Comparison of ENCODE assay signal across 10 cellular contexts in genomic region chr17:61467416-61468262, GRCh38. TPM values are rescaled to one million over a fixed set of nuclear protein-coding genes. Genes with fewer than 3 reads are reported as not detected.
DNase-seq lines count a peak whose midpoint lies in the region; ATAC-seq, FAIRE-seq and TF ChIP-seq lines count a peak whose summit lies in the region.
"Had no signal": no experiment of that assay in that cellular context is flagged by ENCODE, and none has a peak within 500 bp of the region (broad histone marks: within the 10 kb centered on the region; RNA-seq: fewer than 3 reads in every experiment).

No MANE protein-coding gene starts in this region.

- no peak overlapping the region for H3K9ac ChIP-seq in HCT116 (ENCODE audit: low read length)
- H3K9ac ChIP-seq in fibroblast of lung (ENCODE audit: insufficient read depth, low read length): no peak overlapping the region

- no peak for FAIRE-seq in GM12892 (lab: Jason Lieb, UNC)

- H3K4me1 ChIP-seq in HCT116 (ENCODE audit: control insufficient read depth in 1 of 2, insufficient read depth in 2 of 2, low read length in 2 of 2) (peaks cover 18 to 27% of the 10 kb centered on the region in 2 experiments), OCI-LY7 (ENCODE audit: insufficient read depth, low read length, poor library complexity, severe bottlenecking) (peaks cover 14% of the 10 kb centered on the region), fibroblast of lung (ENCODE audit: control insufficient read depth, extremely low read depth, insufficient read depth, low read length) (peaks cover 60% of the 10 kb centered on the region)

- H2AFZ ChIP-seq in HCT116 (ENCODE audit: low read depth, low read length, poor library complexity, severe bottlenecking) (peak overlapping the region; percentile 88), OCI-LY7 (ENCODE audit: low read length) (peak overlapping the region; percentile 83), fibroblast of lung (ENCODE audit: low read length) (no peak overlapping the region)

- no peaks in the 10 kb centered on the region for H3K36me3 Mint-ChIP-seq in activated CD4-positive, alpha-beta memory T cell treated with anti-CD3 and anti-CD28 coated beads, Interleukin-2, amount 10 ng/mL, durations not matched to agents 7 days and 5 days (ENCODE audit: low read depth)

- ATAC-seq in HCT116: peak; percentile 90

- BruUV-seq in HCT116 (replicated peaks; lab: Mats Ljungman, UMichigan) (no TSS peak), OCI-LY7 (replicated peaks; lab: Mats Ljungman, UMichigan) (no TSS peak)

- TF ChIP-seq CTCF in HCT116 (IDR thresholded peaks at IDR 0.05 in 2 of 3, conservative IDR thresholded peaks at IDR 0.05 in 1 of 3; ENCODE audit: borderline replicate concordance in 1 of 3, insufficient read depth in 1 of 3, low read depth in 2 of 3, low read length in 2 of 3) (no peak), OCI-LY7 (conservative IDR thresholded peaks at IDR 0.05; ENCODE audit: low read length) (no peak), fibroblast of lung (conservative IDR thresholded peaks at IDR 0.05 in 1 of 2, IDR thresholded peaks at IDR 0.05 in 1 of 2; ENCODE audit: low read depth in 1 of 2, low read length in 2 of 2) (no peak), GM10248 (IDR thresholded peaks at IDR 0.05; ENCODE audit: control extremely low read depth, extremely low read depth, low read depth, missing control alignments) (no peak)

- H3K9me3 Mint-ChIP-seq in activated CD4-positive, alpha-beta memory T cell treated with anti-CD3 and anti-CD28 coated beads, Interleukin-2, amount 10 ng/mL, durations not matched to agents 7 days and 5 days: no peaks in the 10 kb centered on the region

- H3K27ac ChIP-seq in HCT116 (ENCODE audit: low read depth, low read length) (peak overlapping the region; percentile 23; the same call in 1 of the 2 replicates), OCI-LY7 (ENCODE audit: low read depth, low read length, poor library complexity, severe bottlenecking) (no peak overlapping the region), fibroblast of lung (ENCODE audit: insufficient read depth, low read length) (peak overlapping the region; percentile 83)
- H3K27ac ChIP-seq: suprapubic skin had no signal

- H3K4me2 ChIP-seq in HCT116 (ENCODE audit: low read length) (peak overlapping the region; percentile 38), OCI-LY7 (ENCODE audit: low read length) (peak overlapping the region; percentile 43), fibroblast of lung (ENCODE audit: extremely low read depth, insufficient read depth, low read length) (peak overlapping the region; percentile 46)

- H3K9me3 ChIP-seq in HCT116 (ENCODE audit: control insufficient read depth in 1 of 2, insufficient read depth in 1 of 2, low read depth in 1 of 2, low read length in 2 of 2) (no peaks in the 10 kb centered on the region), OCI-LY7 (ENCODE audit: low read length) (no peaks in the 10 kb centered on the region), fibroblast of lung (ENCODE audit: control insufficient read depth, insufficient read depth, low read depth, low read length) (no peaks in the 10 kb centered on the region)
- H3K9me3 ChIP-seq: suprapubic skin had no signal

- H3K27me3 ChIP-seq in HCT116 (ENCODE audit: insufficient read depth, low read length) (no peaks in the 10 kb centered on the region), fibroblast of lung (ENCODE audit: control insufficient read depth, insufficient read depth, low read length) (no peaks in the 10 kb centered on the region)

- RAD21 ChIA-PET in HCT116 (lab: Charles Lee; ENCODE audit: low non-redundant PET in 1 of 2, low total read pairs in 2 of 2, uncharacterized antibody in 2 of 2, unreplicated experiment in 2 of 2): interaction anchor here in 1 of 2 experiments (1.4 kb wide), 1 partner anchor 107 kb away, joined by 3 read pairs; no protein-coding TSS in a partner anchor

- H3K4me3 ChIP-seq in HCT116 (replicated peaks in 1 of 2; ENCODE audit: low read depth in 1 of 2, low read length in 2 of 2) (no peak overlapping the region), OCI-LY7 (ENCODE audit: low read depth, low read length, poor library complexity, severe bottlenecking) (no peak overlapping the region), fibroblast of lung (replicated peaks in 1 of 4; ENCODE audit: control extremely low read depth in 1 of 4, insufficient read depth in 1 of 4, low read depth in 3 of 4, low read length in 4 of 4) (peak overlapping the region in 1 of 4 experiments; percentile 7)
- H3K4me3 ChIP-seq: suprapubic skin had no signal

- intact Hi-C loops in HCT116 (cut with micrococcal nuclease): no loop called here
- intact Hi-C loops in OCI-LY7 (cut with micrococcal nuclease; ENCODE audit: unreplicated experiment): no loop called here

- CTCF ChIA-PET in HCT116 (lab: Charles Lee): interaction anchor here (0.8 to 1.2 kb wide), 3 partner anchors 56 to 116 kb away, joined by 3 to 4 read pairs (median 4); no protein-coding TSS in a partner anchor
- CTCF ChIA-PET in OCI-LY7 (lab: Charles Lee; ENCODE audit: unreplicated experiment): no interaction called here
- CTCF ChIA-PET in activated CD4-positive, alpha-beta memory T cell treated with anti-CD3 and anti-CD28 coated beads, Interleukin-2, amount 10 ng/mL, durations not matched to agents 7 days and 5 days (lab: Charles Lee): no interaction called here
- CTCF ChIA-PET in GM10248 (lab: Yijun Ruan, JAX): interaction anchor here (0.8 to 1.9 kb wide), 7 partner anchors 10 to 642 kb away, joined by 3 to 5 read pairs (median 3); no protein-coding TSS in a partner anchor

- H3K36me3 ChIP-seq in HCT116 (ENCODE audit: control insufficient read depth in 1 of 2, insufficient read depth in 2 of 2, low read length in 2 of 2): no peaks in the 10 kb centered on the region
- no peaks in the 10 kb centered on the region for H3K36me3 ChIP-seq in OCI-LY7 (ENCODE audit: insufficient read depth, low read length)
- H3K36me3 ChIP-seq in fibroblast of lung (ENCODE audit: control insufficient read depth, insufficient read depth, low read length): peaks cover 25% of the 10 kb centered on the region
- H3K36me3 ChIP-seq: suprapubic skin had no signal

- POLR2A ChIA-PET in HCT116 (lab: Charles Lee): interaction anchor here (0.5 to 2.9 kb wide), 8 partner anchors 10 to 725 kb away, joined by 3 to 23 read pairs (median 4); no protein-coding TSS in a partner anchor
- POLR2A ChIA-PET in OCI-LY7 (lab: Charles Lee): interaction anchor here (0.6 to 1.8 kb wide), 5 partner anchors 9 to 691 kb away, joined by 3 to 5 read pairs (median 3); no protein-coding TSS in a partner anchor
- POLR2A ChIA-PET in activated CD4-positive, alpha-beta memory T cell treated with anti-CD3 and anti-CD28 coated beads, Interleukin-2, amount 10 ng/mL, durations not matched to agents 7 days and 5 days (lab: Charles Lee): no interaction called here
- POLR2A ChIA-PET in GM10248 (lab: Yijun Ruan, JAX): no interaction called here

- DNase-seq in HCT116 (ENCODE audit: low read depth, low spot score) (peak; percentile 59), OCI-LY7 (ENCODE audit: low spot score) (peak; percentile 52), fibroblast of lung (ENCODE audit: low read depth in 2 of 2) (peak; percentile 53 to 58), retina (peak; percentile 77), occipital lobe (lab: John Stamatoyannopoulos, UW) (no peak), GM10248 (ENCODE audit: extremely low spot score) (no peak), GM12892 (ENCODE audit: insufficient read length) (no peak)
- DNase-seq in activated CD4-positive, alpha-beta memory T cell treated with anti-CD3 and anti-CD28 coated beads, Interleukin-2, amount 10 ng/mL, durations not matched to agents 7 days and 5 days: no peak
- DNase-seq: cerebellar nuclear complex had no signal

- TF ChIP-seq POLR2A in HCT116 (IDR thresholded peaks at IDR 0.05; ENCODE audit: borderline replicate concordance, extremely low read depth, insufficient read depth, insufficient read length): no peak
- TF ChIP-seq POLR2A in GM12892 (IDR thresholded peaks at IDR 0.05; ENCODE audit: low read depth, low read length): no peak

- H4K20me1 ChIP-seq in HCT116 (ENCODE audit: insufficient read depth): no peaks in the 10 kb centered on the region
- H4K20me1 ChIP-seq in OCI-LY7 (ENCODE audit: insufficient read depth, low read length): no peaks in the 10 kb centered on the region
- H4K20me1 ChIP-seq in fibroblast of lung (ENCODE audit: control insufficient read depth, extremely low read depth, insufficient read depth, low read length): no peaks in the 10 kb centered on the region

- H3K27me3 Mint-ChIP-seq in activated CD4-positive, alpha-beta memory T cell treated with anti-CD3 and anti-CD28 coated beads, Interleukin-2, amount 10 ng/mL, durations not matched to agents 7 days and 5 days: peaks cover 26% of the 10 kb centered on the region

- H3K79me2 ChIP-seq in HCT116 (ENCODE audit: insufficient read depth, low read length) (no peaks in the 10 kb centered on the region), OCI-LY7 (ENCODE audit: insufficient read depth, low read depth, low read length) (no peaks in the 10 kb centered on the region), fibroblast of lung (ENCODE audit: control insufficient read depth, insufficient read depth, low read length) (peaks cover 89% of the 10 kb centered on the region)

- H3K4me3 Mint-ChIP-seq in activated CD4-positive, alpha-beta memory T cell treated with anti-CD3 and anti-CD28 coated beads, Interleukin-2, amount 10 ng/mL, durations not matched to agents 7 days and 5 days: no peak overlapping the region

- no peak for TF ChIP-seq RAD21 in HCT116 (IDR thresholded peaks at IDR 0.05; ENCODE audit: low read depth)

- peaks cover 2% of the 10 kb centered on the region for H3K4me1 Mint-ChIP-seq in activated CD4-positive, alpha-beta memory T cell treated with anti-CD3 and anti-CD28 coated beads, Interleukin-2, amount 10 ng/mL, durations not matched to agents 7 days and 5 days

- H3K9me2 ChIP-seq in HCT116 (ENCODE audit: insufficient read depth): no peaks in the 10 kb centered on the region
- no peaks in the 10 kb centered on the region for H3K9me2 ChIP-seq in OCI-LY7 (ENCODE audit: insufficient read depth, low read length)

- H3K27ac Mint-ChIP-seq in activated CD4-positive, alpha-beta memory T cell treated with anti-CD3 and anti-CD28 coated beads, Interleukin-2, amount 10 ng/mL, durations not matched to agents 7 days and 5 days: no peak overlapping the region

TF ChIP-seq in HCT116, 20 proteins besides CTCF, POLR2A, EP300 and RAD21 (continues in another document):
- peak; percentile 68 for TF ChIP-seq POLR2AphosphoS5 (IDR thresholded peaks at IDR 0.05; ENCODE audit: low read depth, low read length)

RNA-seq across cellular contexts. Expression of gene TBX4, which starts 15.4 kb away (rescaled TPM):
- 0.27 TPM for total RNA-seq in HCT116 (2021; ENCODE audit: unreplicated experiment)
- 0.36 and 0.41 TPM in 2 replicates for polyA plus RNA-seq in HCT116 (2012)
- not detected in 2 replicates for total RNA-seq in OCI-LY7 (2014; rRNA removed; shearing (Covaris generic))
- total RNA-seq in OCI-LY7 (2022): not detected in 2 replicates
- 35.2 and 44.1 TPM in 2 replicates for total RNA-seq in fibroblast of lung
- polyA plus RNA-seq in fibroblast of lung: 84.3 and 93.9 TPM in 2 replicates
- 55.1 and 85.4 TPM in 2 replicates for polyA plus RNA-seq in fibroblast of lung (2012)
- 133 and 151 TPM in 2 replicates for polyA minus RNA-seq in fibroblast of lung (ENCODE audit: low replicate concordance)
- total RNA-seq in activated CD4-positive, alpha-beta memory T cell treated with anti-CD3 and anti-CD28 coated beads, Interleukin-2, amount 10 ng/mL, durations not matched to agents 7 days and 5 days: not detected
- not detected for total RNA-seq in occipital lobe
- not detected for polyA plus RNA-seq in GM12892 (2012; ENCODE audit: missing spikeins)

Comparison
In these comparisons a context has a peak if more than half of its experiments do, and no peak if none do; other contexts are left out.
1. DNase-seq: peak in HCT116 (single experiment), OCI-LY7 (single experiment), fibroblast of lung (2 of 2) and retina (single experiment); none in activated CD4-positive, alpha-beta memory T cell treated with anti-CD3 and anti-CD28 coated beads, Interleukin-2, amount 10 ng/mL, durations not matched to agents 7 days and 5 days (single experiment), occipital lobe (single experiment), GM10248 (single experiment) and GM12892 (single experiment).
2. RNA of gene TBX4, which starts 15.4 kb away (total RNA-seq): 35.2 to 44.1 TPM in fibroblast of lung; 0.27 TPM in HCT116 (single experiment), not detected in OCI-LY7, not detected in activated CD4-positive, alpha-beta memory T cell treated with anti-CD3 and anti-CD28 coated beads, Interleukin-2, amount 10 ng/mL, durations not matched to agents 7 days and 5 days and not detected in occipital lobe (single experiment); every median in the first group is over 10 times any median in the second.
3. CTCF ChIA-PET loops: an anchor here in HCT116 (0.8 to 1.2 kb wide) and GM10248 (0.8 to 1.9 kb wide); none called in OCI-LY7 and activated CD4-positive, alpha-beta memory T cell treated with anti-CD3 and anti-CD28 coated beads, Interleukin-2, amount 10 ng/mL, durations not matched to agents 7 days and 5 days.
4. POLR2A ChIA-PET loops: an anchor here in HCT116 (0.5 to 2.9 kb wide) and OCI-LY7 (0.6 to 1.8 kb wide); none called in activated CD4-positive, alpha-beta memory T cell treated with anti-CD3 and anti-CD28 coated beads, Interleukin-2, amount 10 ng/mL, durations not matched to agents 7 days and 5 days and GM10248.
5. Peak in every context shown above with its lines, with median percentiles within 50 percentile points of each other: H3K4me2 ChIP-seq.